8 cellular contexts compared by ENCODE assay signal in genomic region chr16:48609453-48610023, GRCh38. TPM values are rescaled to one million over a fixed set of nuclear protein-coding genes. Genes with fewer than 3 reads are reported as not detected.
A peak's percentile ranks its signal among the peaks of the same experiment; 100 is the strongest.
DNase-seq lines count a peak whose midpoint lies in the region; ATAC-seq and TF ChIP-seq lines count a peak whose summit lies in the region.

No MANE protein-coding gene starts in this region.

- TF ChIP-seq CTCF in astrocyte of the cerebellum (IDR thresholded peaks at IDR 0.05; ENCODE audit: low read depth, low read length, missing control alignments), result no peak

- ATAC-seq in CD4-positive, CD25-positive, alpha-beta regulatory T cell (ENCODE audit: low read depth in 2 of 2), result peak; percentile 27 to 44
- ATAC-seq in GM19438 (IDR thresholded peaks at IDR 0.05; ENCODE audit: low read depth, unreplicated experiment) (peak; percentile 45), HG03442 (IDR thresholded peaks at IDR 0.05; ENCODE audit: unreplicated experiment) (peak; percentile 39)

- H3K9ac ChIP-seq in iPS-20b (ENCODE audit: low read depth, low read length), result peak overlapping the region; percentile 86; the same call in 1 of the 2 replicates

- H3K27ac Mint-ChIP-seq in CD4-positive, CD25-positive, alpha-beta regulatory T cell, result peak overlapping the region; percentile 92 to 99 (median 94)

- no peaks in the 10 kb centered on the region for H3K36me3 ChIP-seq in CD4-positive, CD25-positive, alpha-beta regulatory T cell (ENCODE audit: control insufficient read depth, insufficient read depth, low read length)
- H3K36me3 ChIP-seq in iPS-20b (ENCODE audit: insufficient read depth, low read depth, low read length), result peaks cover 5% of the 10 kb centered on the region; the same call in 1 of the 2 replicates

- peaks cover 84% of the 10 kb centered on the region for H3K4me1 ChIP-seq in CD4-positive, CD25-positive, alpha-beta regulatory T cell (ENCODE audit: control insufficient read depth, insufficient read depth, low read length, poor library complexity, severe bottlenecking)
- H3K4me1 ChIP-seq in iPS-20b (ENCODE audit: insufficient read depth, low read length), result peaks cover 46% of the 10 kb centered on the region

- peaks cover 29 to 40% (median 36%) of the 10 kb centered on the region in 4 donors for H3K4me1 Mint-ChIP-seq in CD4-positive, CD25-positive, alpha-beta regulatory T cell

- in situ Hi-C loops in astrocyte of the cerebellum (cut with HindIII; ENCODE audit: low sequenced_read_pairs), result no loop called here

- no peaks in the 10 kb centered on the region for H3K9me3 ChIP-seq in CD4-positive, CD25-positive, alpha-beta regulatory T cell (ENCODE audit: control insufficient read depth in 2 of 2, low read length in 2 of 2)
- H3K9me3 ChIP-seq in iPS-20b (ENCODE audit: insufficient read depth, low read depth, low read length), result no peaks in the 10 kb centered on the region

- H3K27me3 ChIP-seq in CD4-positive, CD25-positive, alpha-beta regulatory T cell (ENCODE audit: control insufficient read depth, insufficient read depth, low read length), result no peaks in the 10 kb centered on the region
- no peaks in the 10 kb centered on the region for H3K27me3 ChIP-seq in iPS-20b (ENCODE audit: insufficient read depth, low read length)

- H3K4me3 Mint-ChIP-seq in CD4-positive, CD25-positive, alpha-beta regulatory T cell, result peak overlapping the region in 1 of 4 donors; percentile 93

- H3K9me3 Mint-ChIP-seq in CD4-positive, CD25-positive, alpha-beta regulatory T cell, result peaks cover 0 to 4% (median 3%) of the 10 kb centered on the region in 7 donors

- peaks cover 3% of the 10 kb centered on the region for H3K36me3 Mint-ChIP-seq in CD4-positive, CD25-positive, alpha-beta regulatory T cell

- H3K27ac ChIP-seq in CD4-positive, CD25-positive, alpha-beta regulatory T cell (ENCODE audit: insufficient read depth, low read length, poor library complexity, severe bottlenecking), result peak overlapping the region; percentile 96
- peak overlapping the region; percentile 44 for H3K27ac ChIP-seq in iPS-20b (ENCODE audit: low read length)

- peak overlapping the region; percentile 91 for H3K4me3 ChIP-seq in CD4-positive, CD25-positive, alpha-beta regulatory T cell (ENCODE audit: low read depth, low read length)
- H3K4me3 ChIP-seq in astrocyte of the cerebellum (ENCODE audit: low read depth, low read length) (peak overlapping the region; percentile 85), iPS-20b (ENCODE audit: low read length) (peak overlapping the region; percentile 88), skeletal muscle cell (ENCODE audit: low read depth, low read length) (peak overlapping the region; percentile 87)

- peaks cover 22% of the 10 kb centered on the region for H3K27me3 Mint-ChIP-seq in CD4-positive, CD25-positive, alpha-beta regulatory T cell

- peak; percentile 24 to 67 (median 43) for DNase-seq in CD4-positive, CD25-positive, alpha-beta regulatory T cell
- peak; percentile 81 for DNase-seq in RPMI8226
- no peak for DNase-seq in astrocyte of the cerebellum (ENCODE audit: low read depth)
- DNase-seq in skeletal muscle cell (ENCODE audit: low read depth), result no peak
- DNase-seq in DMS153 treated with DMSO at 0.1 percent for 48 hours (lab: John Stamatoyannopoulos, UW; ENCODE audit: unreplicated experiment), result no peak

RNA-seq across cellular contexts. Expression of gene N4BP1, which starts 0.4 kb away (rescaled TPM):
- 125 TPM for total RNA-seq in CD4-positive, CD25-positive, alpha-beta regulatory T cell
- 10 to 100 TPM; 28.8 to 44.8 (median 38.9) TPM for polyA plus RNA-seq in CD4-positive, CD25-positive, alpha-beta regulatory T cell

Comparison
In these comparisons a context has a peak if more than half of its experiments do, and no peak if none do; other contexts are left out.
1. DNase-seq: peak in CD4-positive, CD25-positive, alpha-beta regulatory T cell (3 of 3) and RPMI8226 (single experiment); none in astrocyte of the cerebellum (single experiment), skeletal muscle cell (single experiment) and DMS153 treated with DMSO at 0.1 percent for 48 hours (single experiment).
2. Peak in every context shown above with its lines, with median percentiles within 50 percentile points of each other: ATAC-seq and H3K4me3 ChIP-seq.